In genomic region chr18:12840382-12840781, GRCh38 we compare ENCODE assay signal across 11 cellular contexts. TPM values are rescaled to one million over a fixed set of nuclear protein-coding genes. Genes with fewer than 3 reads are reported as not detected.
DNase-seq lines count a peak whose midpoint lies in the region; TF ChIP-seq lines count a peak whose summit lies in the region.
"Had no signal": no experiment of that assay in that cellular context is flagged by ENCODE, and none has a peak within 500 bp of the region (broad histone marks: within the 10 kb centered on the region; RNA-seq: fewer than 3 reads in every experiment).

No MANE protein-coding gene starts in this region.

- H3K27ac Mint-ChIP-seq in activated naive CD4-positive, alpha-beta T cell treated with anti-CD3 and anti-CD28 coated beads, Interleukin-2, amount 50 U/mL, for 24 hours: peak overlapping the region; percentile 95

- peaks cover 29% of the 10 kb centered on the region; the same call in 1 of the 2 replicates for H4K20me1 ChIP-seq in OCI-LY7 (ENCODE audit: insufficient read depth, low read length)

- POLR2A ChIA-PET in OCI-LY7 (lab: Charles Lee) (interaction anchor here (1.2 kb wide), 1 partner anchor 45 kb away, joined by 5 read pairs; no protein-coding TSS in a partner anchor), HEK293T (lab: Yijun Ruan, JAX) (interaction anchor here (1.4 kb wide), 1 partner anchor 43 kb away, joined by 4 read pairs; the partner anchor contains the start of gene PTPN2)

- peaks cover 15% of the 10 kb centered on the region for H3K36me3 Mint-ChIP-seq in activated naive CD4-positive, alpha-beta T cell treated with anti-CD3 and anti-CD28 coated beads, Interleukin-2, amount 50 U/mL, for 24 hours

- peaks cover 56% of the 10 kb centered on the region for H3K79me2 ChIP-seq in OCI-LY7 (ENCODE audit: insufficient read depth, low read depth, low read length)

- no TSS peak for BruUV-seq in OCI-LY7 (replicated peaks; lab: Mats Ljungman, UMichigan)

- H3K27ac ChIP-seq in OCI-LY7 (ENCODE audit: low read depth, low read length, poor library complexity, severe bottlenecking) (no peak overlapping the region), epithelial cell of prostate (peak overlapping the region; percentile 99), temporal lobe (ENCODE audit: low read depth, low read length) (peak overlapping the region; percentile 12)
- H3K27ac ChIP-seq: tibial artery had no signal

- peak overlapping the region; percentile 76 for H3K4me3 Mint-ChIP-seq in activated naive CD4-positive, alpha-beta T cell treated with anti-CD3 and anti-CD28 coated beads, Interleukin-2, amount 50 U/mL, for 24 hours

- in situ Hi-C loops in G401 (cut with HindIII; ENCODE audit: low sequenced_read_pairs): no loop called here

- H3K9me2 ChIP-seq in OCI-LY7 (ENCODE audit: insufficient read depth, low read length): no peaks in the 10 kb centered on the region

- no peak overlapping the region for H3K4me3 ChIP-seq in OCI-LY7 (ENCODE audit: low read depth, low read length, poor library complexity, severe bottlenecking)
- H3K4me3 ChIP-seq: tibial artery had no signal

- H3K4me1 ChIP-seq in OCI-LY7 (ENCODE audit: insufficient read depth, low read length, poor library complexity, severe bottlenecking): peaks cover 47% of the 10 kb centered on the region

- H2AFZ ChIP-seq in OCI-LY7 (ENCODE audit: low read length): no peak overlapping the region

- intact Hi-C loops in OCI-LY7 (cut with micrococcal nuclease; ENCODE audit: unreplicated experiment): no loop called here

- no peaks in the 10 kb centered on the region for H3K9me3 ChIP-seq in OCI-LY7 (ENCODE audit: low read length)
- H3K9me3 ChIP-seq: tibial artery had no signal

- peaks cover 82% of the 10 kb centered on the region for H3K4me1 Mint-ChIP-seq in activated naive CD4-positive, alpha-beta T cell treated with anti-CD3 and anti-CD28 coated beads, Interleukin-2, amount 50 U/mL, for 24 hours

- TF ChIP-seq CTCF in OCI-LY7 (conservative IDR thresholded peaks at IDR 0.05; ENCODE audit: low read length): no peak

- peaks cover 40% of the 10 kb centered on the region for H3K36me3 ChIP-seq in OCI-LY7 (ENCODE audit: insufficient read depth, low read length)

- H3K27me3 Mint-ChIP-seq in activated naive CD4-positive, alpha-beta T cell treated with anti-CD3 and anti-CD28 coated beads, Interleukin-2, amount 50 U/mL, for 24 hours: no peaks in the 10 kb centered on the region

- no peaks in the 10 kb centered on the region for H3K9me3 Mint-ChIP-seq in activated naive CD4-positive, alpha-beta T cell treated with anti-CD3 and anti-CD28 coated beads, Interleukin-2, amount 50 U/mL, for 24 hours

- no peak for DNase-seq in activated naive CD4-positive, alpha-beta T cell (lab: John Stamatoyannopoulos, UW)
- no peak for DNase-seq in OCI-LY7 (ENCODE audit: low spot score)
- DNase-seq in epithelial cell of prostate (ENCODE audit: low read depth, low spot score): no peak
- DNase-seq in hypothalamus (lab: John Stamatoyannopoulos, UW): no peak
- DNase-seq in HEK293T (ENCODE audit: extremely low spot score): no peak
- DNase-seq in G401 (ENCODE audit: low spot score): no peak
- DNase-seq: GOT3, Right ventricle myocardium superior, tibial artery had no signal

- CTCF ChIA-PET in OCI-LY7 (lab: Charles Lee; ENCODE audit: unreplicated experiment): interaction anchor here (0.5 kb wide), 1 partner anchor 43 kb away, joined by 6 read pairs; no protein-coding TSS in a partner anchor
- CTCF ChIA-PET in HEK293T (lab: Yijun Ruan, JAX): no interaction called here

- peak overlapping the region; percentile 76 for H3K4me2 ChIP-seq in OCI-LY7 (ENCODE audit: low read length)

TF ChIP-seq in HEK293T, 16 proteins besides CTCF, POLR2A, EP300 and RAD21:
- TF ChIP-seq ARNT (IDR thresholded peaks at IDR 0.05) (no peak), FOXM1 (IDR thresholded peaks at IDR 0.05; ENCODE audit: borderline replicate concordance) (no peak), TARDBP (IDR thresholded peaks at IDR 0.05) (no peak), FOXK2 (IDR thresholded peaks at IDR 0.05) (no peak), HDGF (IDR thresholded peaks at IDR 0.05; ENCODE audit: borderline replicate concordance) (no peak)
TF ChIP-seq in HEK293T: peak in this region for 0.

RNA-seq across cellular contexts. Expression of gene PTPN2, which starts 43.7 kb away (rescaled TPM):
- 69.7 and 85.0 TPM in 2 replicates for total RNA-seq in OCI-LY7 (2014; rRNA removed; shearing (Covaris generic))
- total RNA-seq in OCI-LY7 (2022) (54.9 and 64.2 TPM in 2 replicates), temporal lobe (41.3 TPM)
- total RNA-seq in G401 (2014; rRNA removed; shearing (Covaris generic)): 29.8 and 52.8 TPM in 2 replicates
